Comparison of ENCODE assay signal across 8 cellular contexts in the genomic region with DNA sequence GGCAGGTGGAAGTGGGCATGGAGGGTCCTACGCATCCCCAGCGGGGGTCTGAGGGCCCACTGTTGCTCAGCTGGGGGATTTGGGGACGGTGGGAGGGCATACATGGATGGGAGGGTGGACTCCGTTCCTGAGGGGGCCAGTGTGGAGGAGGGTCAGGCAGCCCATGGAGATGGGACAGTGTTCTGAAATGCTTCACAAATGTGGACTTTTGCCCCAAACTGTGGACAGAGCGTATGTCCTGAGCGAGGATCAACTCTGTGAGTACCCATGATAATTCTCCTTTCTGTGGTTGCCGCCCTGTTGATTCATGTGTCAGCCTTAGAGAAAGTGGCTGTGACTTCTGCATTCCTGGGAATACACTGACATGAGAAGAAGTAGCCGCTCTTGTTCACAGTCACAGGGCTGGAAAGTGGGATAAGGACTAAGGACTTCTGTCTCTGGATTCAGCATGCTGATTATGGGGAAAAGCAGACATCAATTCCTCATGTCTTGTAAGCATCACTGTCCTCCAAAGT. TPM values are rescaled to one million over a fixed set of nuclear protein-coding genes. Genes with fewer than 3 reads are reported as not detected.
DNase-seq lines count a peak whose midpoint lies in the region; ATAC-seq, FAIRE-seq and TF ChIP-seq lines count a peak whose summit lies in the region.

No MANE protein-coding gene starts in this region.

- intact Hi-C loops in breast epithelium (cut with DNase I; ENCODE audit: low total_unique reads) = no loop called here
- intact Hi-C loops in pancreas (cut with DNase I) = no loop called here

- H3K79me2 ChIP-seq in KMS-11 (ENCODE audit: insufficient read depth, low read depth) = no peaks in the 10 kb centered on the region; the same call in 1 of the 2 replicates

- FAIRE-seq in pancreas (lab: Jason Lieb, UNC) = no peak

- no peaks in the 10 kb centered on the region for H3K27me3 ChIP-seq in KMS-11 (ENCODE audit: insufficient read depth, low read depth)
- no peaks in the 10 kb centered on the region for H3K27me3 ChIP-seq in breast epithelium
- no peaks in the 10 kb centered on the region for H3K27me3 ChIP-seq in mucosa of stomach (ENCODE audit: control insufficient read depth, insufficient read depth, low read length)
- H3K27me3 ChIP-seq in pancreas = no peaks in the 10 kb centered on the region

- ATAC-seq in pancreas = no peak

- TF ChIP-seq POLR2A in breast epithelium (IDR thresholded peaks at IDR 0.05) = no peak

- DNase-seq in A172 (ENCODE audit: low spot score) (peak; percentile 56), breast epithelium (ENCODE audit: low spot score in 2 of 2) (no peak), OCI-M2 (lab: John Stamatoyannopoulos, UW; ENCODE audit: unreplicated experiment) (no peak), DMS 273 treated with DMSO at 0.1 percent for 48 hours (lab: John Stamatoyannopoulos, UW) (no peak), cortex of kidney (lab: John Stamatoyannopoulos, UW) (no peak), pancreas (no peak)

- TF ChIP-seq CTCF in KMS-11 (conservative IDR thresholded peaks at IDR 0.05; ENCODE audit: low read depth, low read length) (no peak), breast epithelium (IDR thresholded peaks at IDR 0.05) (no peak), pancreas (IDR thresholded peaks at IDR 0.05) (no peak)

- H3K4me1 ChIP-seq in KMS-11 (ENCODE audit: low read depth, poor library complexity, severe bottlenecking) (peaks cover 70% of the 10 kb centered on the region), breast epithelium (peaks cover 3 to 8% of the 10 kb centered on the region in 2 donors), mucosa of stomach (ENCODE audit: control insufficient read depth, insufficient read depth, low read length) (peaks cover 45% of the 10 kb centered on the region), pancreas (peaks cover 1 to 6% (median 3%) of the 10 kb centered on the region in 3 donors)

- H3K4me3 ChIP-seq in KMS-11 (IDR thresholded peaks at IDR 0.05; ENCODE audit: insufficient read depth, low read depth, low read length) = no peak overlapping the region
- peak overlapping the region in 2 of 3 donors; percentile 20 to 30 for H3K4me3 ChIP-seq in breast epithelium
- H3K4me3 ChIP-seq in mucosa of stomach (ENCODE audit: low read length) = no peak overlapping the region
- no peak overlapping the region for H3K4me3 ChIP-seq in pancreas

- H3K36me3 ChIP-seq in KMS-11 (ENCODE audit: insufficient read depth) (no peaks in the 10 kb centered on the region), breast epithelium (no peaks in the 10 kb centered on the region), mucosa of stomach (ENCODE audit: control insufficient read depth, insufficient read depth, low read length) (no peaks in the 10 kb centered on the region), pancreas (no peaks in the 10 kb centered on the region)

- peak overlapping the region; percentile 66 for H3K27ac ChIP-seq in KMS-11
- H3K27ac ChIP-seq in breast epithelium = peak overlapping the region; percentile 80 to 89
- H3K27ac ChIP-seq in pancreas = no peak overlapping the region

- peak overlapping the region; percentile 42; the same call in 1 of the 2 replicates for H2AFZ ChIP-seq in KMS-11 (ENCODE audit: low read depth)

- 82 to 85% methylated on average over 8 of the region's 8 CpGs for WGBS in pancreas, 2 donors

- H3K9ac ChIP-seq in KMS-11 = peak overlapping the region; percentile 54; the same call in 1 of the 2 replicates
- H3K9ac ChIP-seq in mucosa of stomach (ENCODE audit: low read length) = peak overlapping the region; percentile 59

- H4K20me1 ChIP-seq in KMS-11 (ENCODE audit: insufficient read depth) = no peaks in the 10 kb centered on the region

- H3K9me3 ChIP-seq in breast epithelium (no peaks in the 10 kb centered on the region), mucosa of stomach (ENCODE audit: control insufficient read depth, low read length) (no peaks in the 10 kb centered on the region), pancreas (no peaks in the 10 kb centered on the region)

- peak overlapping the region; percentile 99 for H3K4me2 ChIP-seq in KMS-11

RNA-seq across cellular contexts. Expression of gene SMAD3, which starts 33.4 kb away (rescaled TPM):
- 5.2 and 7.2 TPM in 2 replicates for total RNA-seq in A172 (2014; rRNA removed; shearing (Covaris generic))
- total RNA-seq in breast epithelium (10 to 100 TPM; 22.5 to 44.6 (median 33.4) TPM), pancreas (10 to 100 TPM; 15.6 to 42.5 (median 23.8) TPM)
- polyA plus RNA-seq in pancreas = 10 to 100 TPM in 1 of 2 donors, 1 to 10 TPM in 1; 7.9 to 13.5 TPM

Comparison
In these comparisons a context has a peak if more than half of its experiments do, and no peak if none do; other contexts are left out.
1. H3K27ac ChIP-seq: peak in KMS-11 (single experiment) and breast epithelium (2 of 2); none in pancreas (0 of 4).
2. H3K4me3 ChIP-seq: peak in breast epithelium (2 of 3); none in KMS-11 (single experiment), mucosa of stomach (single experiment) and pancreas (0 of 4).